In genomic region chr15:97520689-97521088, GRCh38 we compare ENCODE assay signal across 20 cellular contexts.
"Had no signal": no experiment of that assay in that cellular context is flagged by ENCODE, and none has a peak within 500 bp of the region (broad histone marks: within the 10 kb centered on the region; RNA-seq: fewer than 3 reads in every experiment).

No MANE protein-coding gene starts in this region.

- H3K9me3 ChIP-seq: adrenal gland, Peyer's patch had no signal

- H3K4me1 ChIP-seq: adrenal gland, Peyer's patch had no signal

- ATAC-seq: activated CD4-positive, CD25-positive, alpha-beta regulatory T cell treated with anti-CD3 and anti-CD28 coated beads, Interleukin-2, amount 50 U/mL, for 24 hours; activated CD8-positive, alpha-beta T cell treated with anti-CD3 and anti-CD28 coated beads, Interleukin-2, amount 10 ng/mL, durations not matched to agents 7 days and 5 days had no signal

- H3K36me3 ChIP-seq: adrenal gland, Peyer's patch had no signal

- H3K27ac ChIP-seq: adrenal gland, Peyer's patch, RWPE1 had no signal

- H3K27me3 ChIP-seq: adrenal gland, Peyer's patch had no signal

- H3K4me3 ChIP-seq: adrenal gland, Peyer's patch had no signal

- DNase-seq: activated CD4-positive, alpha-beta T cell treated with anti-CD3 and anti-CD28 coated beads for 4 hours; activated CD8-positive, alpha-beta memory T cell treated with anti-CD3 and anti-CD28 coated beads, Interleukin-2, amount 50 U/mL, for 48 hours; activated CD8-positive, alpha-beta T cell treated with anti-CD3 and anti-CD28 coated beads, Interleukin-2, amount 10 ng/mL, durations not matched to agents 7 days and 5 days; activated naive CD4-positive, alpha-beta T cell treated with anti-CD3 and anti-CD28 coated beads, Interleukin-2, amount 50 U/mL, for 16 hours; activated naive CD8-positive, alpha-beta T cell treated with anti-CD3 and anti-CD28 coated beads, Interleukin-2, amount 10 ng/mL, durations not matched to agents 7 days and 5 days; activated T-cell treated with anti-CD3 and anti-CD28 coated beads, Interleukin-2, amount 50 U/mL, for 1 hour; adrenal gland; anterior cingulate cortex; caudate nucleus; Karpas-422; MM.1S; NCI-H1092; NCI-H1417; NCI-H1930; NCI-H446; NCI-H748 treated with DMSO at 0.1 percent for 48 hours; Peyer's patch; SHP77 treated with DMSO at 0.1 percent for 48 hours had no signal
